Comparison of ENCODE assay signal across 25 cellular contexts in genomic region chr13:66680031-66680430, GRCh38.
"Had no signal": no experiment of that assay in that cellular context is flagged by ENCODE, and none has a peak within 500 bp of the region (broad histone marks: within the 10 kb centered on the region; RNA-seq: fewer than 3 reads in every experiment).

No MANE protein-coding gene starts in this region.

- H3K36me3 ChIP-seq: colonic mucosa, esophagus muscularis mucosa, esophagus squamous epithelium, gastrocnemius medialis, gastroesophageal sphincter, heart left ventricle, heart right ventricle had no signal

- ATAC-seq: effector memory CD8-positive, alpha-beta T cell; esophagus mucosa; foreskin keratinocyte; gastrocnemius medialis; gastroesophageal sphincter; heart left ventricle; heart right ventricle had no signal

- DNase-seq: colonic mucosa; cortex of kidney; dorsolateral prefrontal cortex; effector CD4-positive, alpha-beta T cell; effector CD8-positive, alpha-beta T cell; effector memory CD4-positive, alpha-beta T cell; effector memory CD8-positive, alpha-beta T cell; endodermal cell; erythroblast; esophagus squamous epithelium; foreskin fibroblast; foreskin keratinocyte; foreskin melanocyte; gastrocnemius medialis; glutamatergic neuron; head of caudate nucleus; heart left ventricle; heart right ventricle had no signal

- H3K27me3 ChIP-seq: colonic mucosa, dorsolateral prefrontal cortex, esophagus muscularis mucosa, esophagus squamous epithelium, foreskin keratinocyte, gastrocnemius medialis, gastroesophageal sphincter, heart left ventricle, heart right ventricle had no signal

- H3K27ac ChIP-seq: colonic mucosa, coronary artery, epithelial cell of prostate, esophagus muscularis mucosa, esophagus squamous epithelium, foreskin keratinocyte, gastrocnemius medialis, gastroesophageal sphincter, heart left ventricle, heart right ventricle had no signal

- H3K4me1 ChIP-seq: colonic mucosa, esophagus squamous epithelium, foreskin keratinocyte, gastrocnemius medialis had no signal

- FAIRE-seq: colon, endometrium had no signal

- H3K4me3 ChIP-seq: colonic mucosa, coronary artery, dorsolateral prefrontal cortex, esophagus muscularis mucosa, esophagus squamous epithelium, gastrocnemius medialis, gastroesophageal sphincter, heart left ventricle, heart right ventricle had no signal

- H3K9me3 ChIP-seq: colonic mucosa, esophagus muscularis mucosa, esophagus squamous epithelium, gastrocnemius medialis had no signal
